In genomic region chr3:135229018-135229495, GRCh38 we compare ENCODE assay signal across 13 cellular contexts.
DNase-seq lines count a peak whose midpoint lies in the region; ATAC-seq and TF ChIP-seq lines count a peak whose summit lies in the region.
"Had no signal": no experiment of that assay in that cellular context is flagged by ENCODE, and none has a peak within 500 bp of the region (broad histone marks: within the 10 kb centered on the region; RNA-seq: fewer than 3 reads in every experiment).

No MANE protein-coding gene starts in this region.

- no peak for ATAC-seq in omental fat pad (ENCODE audit: low FRiP score)
- ATAC-seq: left colon had no signal

- H3K27me3 ChIP-seq in HL-60 (ENCODE audit: insufficient read depth, poor library complexity, severe bottlenecking): no peaks in the 10 kb centered on the region

- DNase-seq in HL-60 (ENCODE audit: low read depth in 1 of 2, low spot score in 1 of 2): peak in 1 of 2 experiments; percentile 34
- DNase-seq in NCI-H2171 treated with DMSO at 0.1 percent for 48 hours (lab: John Stamatoyannopoulos, UW): peak; percentile 93
- peak; percentile 91 for DNase-seq in cerebellar cortex (ENCODE audit: low spot score)
- DNase-seq in retinal pigment epithelial cell (ENCODE audit: low read depth): peak; percentile 4
- DNase-seq in LoVo (ENCODE audit: low spot score): no peak
- no peak for DNase-seq in ecto neural progenitor cell (ENCODE audit: low spot score)
- DNase-seq in stimulated activated CD4-positive, alpha-beta T cell treated with anti-CD3 and anti-CD28 coated beads, Interleukin-1b, Interleukin-23, amount 100 ng/mL, for 48 hours: no peak
- DNase-seq in omental fat pad (ENCODE audit: low spot score): no peak
- DNase-seq: activated CD4-positive, CD25-positive, alpha-beta regulatory T cell treated with anti-CD3 and anti-CD28 coated beads, Interleukin-2, amount 50 U/mL, for 72 hours; activated naive CD8-positive, alpha-beta T cell treated with anti-CD3 and anti-CD28 coated beads, Interleukin-2, amount 10 ng/mL, durations not matched to agents 7 days and 5 days; left colon; stimulated activated naive CD4-positive, alpha-beta T cell treated with Interleukin-2 at 50 U/mL for 16 hours had no signal

- no peak for TF ChIP-seq CTCF in HL-60 (IDR thresholded peaks at IDR 0.05; ENCODE audit: insufficient read depth, low read length)
- TF ChIP-seq CTCF in retinal pigment epithelial cell (conservative IDR thresholded peaks at IDR 0.05; ENCODE audit: low read depth, low read length): peak; percentile 36
- no peak for TF ChIP-seq CTCF in omental fat pad (IDR thresholded peaks at IDR 0.05)

- H3K27ac ChIP-seq in HL-60 (replicated peaks): peak overlapping the region; percentile 82

- H3K4me3 ChIP-seq in HL-60 (replicated peaks; ENCODE audit: insufficient read depth, low read length) (no peak overlapping the region), retinal pigment epithelial cell (ENCODE audit: low read length) (no peak overlapping the region)
- H3K4me3 ChIP-seq: smooth muscle cell had no signal

Comparison
In these comparisons a context has a peak if more than half of its experiments do, and no peak if none do; other contexts are left out.
1. DNase-seq: peak in NCI-H2171 treated with DMSO at 0.1 percent for 48 hours (single experiment), cerebellar cortex (single experiment) and retinal pigment epithelial cell (single experiment); none in LoVo (single experiment), ecto neural progenitor cell (single experiment), stimulated activated CD4-positive, alpha-beta T cell treated with anti-CD3 and anti-CD28 coated beads, Interleukin-1b, Interleukin-23, amount 100 ng/mL, for 48 hours (single experiment) and omental fat pad (single experiment).